15 cellular contexts compared by ENCODE assay signal in genomic region chr2:141260895-141261294, GRCh38.
"Had no signal": no experiment of that assay in that cellular context is flagged by ENCODE, and none has a peak within 500 bp of the region (broad histone marks: within the 10 kb centered on the region; RNA-seq: fewer than 3 reads in every experiment).

No MANE protein-coding gene starts in this region.

- DNase-seq: cortex of kidney; effector memory CD8-positive, alpha-beta T cell; erythroblast; esophagus squamous epithelium; kidney; left lung; lower lobe of right lung; naive thymus-derived CD8-positive, alpha-beta T cell; sigmoid colon; spleen; stimulated activated naive B cell treated with anti-CD40 and anti-IgM and Interleukin-4, amounts not matched to agents 10 μg/mL and 1 μg/mL and 100 μg/mL, for 72 hours; upper lobe of left lung had no signal

- H3K4me1 ChIP-seq: esophagus squamous epithelium, left lung, lower lobe of right lung, parathyroid adenoma, sigmoid colon, spleen, tibial nerve, upper lobe of left lung had no signal

- H3K27ac ChIP-seq: esophagus squamous epithelium, left lung, lower lobe of right lung, parathyroid adenoma, sigmoid colon, spleen, thoracic aorta, tibial nerve, upper lobe of left lung had no signal

- ATAC-seq: effector memory CD8-positive, alpha-beta T cell; left lung; lower lobe of right lung; naive thymus-derived CD8-positive, alpha-beta T cell; stimulated activated naive B cell treated with anti-CD40 and anti-IgM and Interleukin-4, amounts not matched to agents 10 μg/mL and 1 μg/mL and 100 μg/mL, for 72 hours had no signal

- H3K79me2 ChIP-seq: parathyroid adenoma had no signal

- H3K27me3 ChIP-seq: esophagus squamous epithelium, left lung, sigmoid colon, spleen, tibial nerve, upper lobe of left lung had no signal

- H3K9me3 ChIP-seq: esophagus squamous epithelium, lower lobe of right lung, sigmoid colon, thoracic aorta, tibial nerve, upper lobe of left lung had no signal

- H3K36me3 ChIP-seq: esophagus squamous epithelium, left lung, lower lobe of right lung, sigmoid colon, spleen, thoracic aorta, tibial nerve, upper lobe of left lung had no signal

- H2AFZ ChIP-seq: parathyroid adenoma had no signal

- H3K4me3 ChIP-seq: esophagus squamous epithelium, left lung, lower lobe of right lung, sigmoid colon, spleen, thoracic aorta, tibial nerve, upper lobe of left lung had no signal

- H3K9ac ChIP-seq: parathyroid adenoma had no signal
